ENCODE assay signal across 9 cellular contexts in the genomic region with DNA sequence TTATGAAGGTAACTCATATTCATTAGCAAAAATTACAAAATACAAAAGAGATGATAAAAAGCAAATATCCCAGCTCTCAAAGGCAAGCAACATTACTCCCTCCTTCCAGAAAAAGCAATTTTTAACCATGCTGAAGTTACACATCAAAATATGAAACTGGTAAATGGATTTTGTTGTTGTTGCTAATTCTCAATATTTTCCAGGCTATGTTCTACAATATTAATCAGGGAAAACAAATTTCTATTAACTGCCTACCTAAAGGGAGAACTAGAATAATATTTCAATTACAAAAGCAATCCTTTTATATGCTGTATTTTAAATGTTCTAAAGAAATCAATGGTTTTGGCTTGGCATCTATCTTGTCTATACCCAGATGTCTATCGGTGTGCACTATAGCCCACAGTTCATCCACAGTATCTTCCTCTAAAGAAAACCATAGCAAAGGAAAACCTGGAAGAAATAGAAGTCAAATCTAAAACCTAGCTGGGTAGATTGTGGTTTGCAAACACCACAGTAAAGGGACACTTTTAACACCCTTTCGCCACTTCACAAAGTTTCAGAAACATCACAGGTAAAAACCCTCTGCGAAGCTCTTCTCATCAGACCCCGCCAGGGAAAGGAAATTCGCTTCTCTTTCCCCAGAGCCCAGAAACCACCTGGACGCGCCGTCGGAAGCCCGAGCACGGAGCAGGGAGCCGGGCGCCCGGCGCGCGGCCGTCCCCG. TPM values are rescaled to one million over a fixed set of nuclear protein-coding genes. Genes with fewer than 3 reads are reported as not detected.
DNase-seq lines count a peak whose midpoint lies in the region; ATAC-seq and TF ChIP-seq lines count a peak whose summit lies in the region.
"Had no signal": no experiment of that assay in that cellular context is flagged by ENCODE, and none has a peak within 500 bp of the region (broad histone marks: within the 10 kb centered on the region; RNA-seq: fewer than 3 reads in every experiment).

No MANE protein-coding gene starts in this region.

- DNase-seq in DMS79 (lab: John Stamatoyannopoulos, UW) (peak; percentile 23), RWPE2 (ENCODE audit: low spot score) (no peak), left ventricle myocardium superior (no peak), HUDEP-2 (lab: John Stamatoyannopoulos, UW; ENCODE audit: unreplicated experiment in 76 of 76) (no peak), NCI-H526 treated with DMSO at 0.1 percent for 48 hours (lab: John Stamatoyannopoulos, UW) (no peak), NCI-H1694 (lab: John Stamatoyannopoulos, UW) (no peak)
- DNase-seq in stimulated activated effector memory CD8-positive, alpha-beta T cell treated with anti-CD3 and anti-CD28 coated beads, Interleukin-12 subunit alpha, Interleukin-12 subunit beta, amount 100 ng/mL, for 72 hours (ENCODE audit: low spot score in 2 of 2): peak in 1 of 2 donors; percentile 65

- peak overlapping the region; percentile 84 for H3K4me3 Mint-ChIP-seq in stimulated activated effector memory CD8-positive, alpha-beta T cell treated with anti-CD3 and anti-CD28 coated beads, Interleukin-12 subunit alpha, Interleukin-12 subunit beta, amount 100 ng/mL, for 72 hours

- H3K36me3 ChIP-seq in RWPE2 (ENCODE audit: low read depth): no peaks in the 10 kb centered on the region

- no peak for TF ChIP-seq CTCF in RWPE2 (IDR thresholded peaks at IDR 0.05; ENCODE audit: poor library complexity, severe bottlenecking)

- H3K36me3 Mint-ChIP-seq in stimulated activated effector memory CD8-positive, alpha-beta T cell treated with anti-CD3 and anti-CD28 coated beads, Interleukin-12 subunit alpha, Interleukin-12 subunit beta, amount 100 ng/mL, for 72 hours: no peaks in the 10 kb centered on the region

- H3K4me1 Mint-ChIP-seq in stimulated activated effector memory CD8-positive, alpha-beta T cell treated with anti-CD3 and anti-CD28 coated beads, Interleukin-12 subunit alpha, Interleukin-12 subunit beta, amount 100 ng/mL, for 72 hours: peaks cover 44% of the 10 kb centered on the region

- H3K27ac ChIP-seq in RWPE2 (ENCODE audit: poor library complexity, severe bottlenecking): peak overlapping the region; percentile 16

- H3K27me3 ChIP-seq in RWPE2 (ENCODE audit: insufficient read depth, poor library complexity, severe bottlenecking): no peaks in the 10 kb centered on the region

- H3K27ac Mint-ChIP-seq in stimulated activated effector memory CD8-positive, alpha-beta T cell treated with anti-CD3 and anti-CD28 coated beads, Interleukin-12 subunit alpha, Interleukin-12 subunit beta, amount 100 ng/mL, for 72 hours: peak overlapping the region; percentile 85
- H3K27ac Mint-ChIP-seq: dendritic cell treated with granulocyte-macrophage colony-stimulating factor and Interleukin-4, amounts not matched to agents 40 ng/mL and 50 ng/mL, for 4 days had no signal

- intact Hi-C loops in left ventricle myocardium superior (cut with micrococcal nuclease): no loop called here

- peak; percentile 36 for ATAC-seq in GM21723 (IDR thresholded peaks at IDR 0.05; ENCODE audit: unreplicated experiment)
- ATAC-seq in RWPE2 (ENCODE audit: low read depth): peak; percentile 39
- peak; percentile 27 for ATAC-seq in left ventricle myocardium superior
- ATAC-seq in stimulated activated effector memory CD8-positive, alpha-beta T cell treated with anti-CD3 and anti-CD28 coated beads, Interleukin-12 subunit alpha, Interleukin-12 subunit beta, amount 100 ng/mL, for 72 hours: no peak

- no peaks in the 10 kb centered on the region for H3K9me3 Mint-ChIP-seq in stimulated activated effector memory CD8-positive, alpha-beta T cell treated with anti-CD3 and anti-CD28 coated beads, Interleukin-12 subunit alpha, Interleukin-12 subunit beta, amount 100 ng/mL, for 72 hours
- H3K9me3 Mint-ChIP-seq: dendritic cell treated with granulocyte-macrophage colony-stimulating factor and Interleukin-4, amounts not matched to agents 40 ng/mL and 50 ng/mL, for 4 days had no signal

- peak overlapping the region; percentile 78 for H3K4me3 ChIP-seq in RWPE2 (ENCODE audit: severe bottlenecking)

- no peaks in the 10 kb centered on the region for H3K9me3 ChIP-seq in RWPE2 (ENCODE audit: severe bottlenecking)

- peaks cover 9% of the 10 kb centered on the region for H3K4me1 ChIP-seq in RWPE2 (ENCODE audit: insufficient read depth, poor library complexity, severe bottlenecking)

RNA-seq across cellular contexts. Expression of gene TC2N, which starts 32.0 kb away (rescaled TPM):
- total RNA-seq in left ventricle myocardium superior: 9.2 TPM
